In genomic region chr2:85826990-85827878, GRCh38 we compare ENCODE assay signal across 8 cellular contexts.
DNase-seq lines count a peak whose midpoint lies in the region; ATAC-seq and TF ChIP-seq lines count a peak whose summit lies in the region.

No MANE protein-coding gene starts in this region.

- H2AFZ ChIP-seq in neuronal stem cell (ENCODE audit: low read length): peak overlapping the region; percentile 88

- H3K27ac ChIP-seq in neuronal stem cell (replicated peaks; ENCODE audit: low read length) (no peak overlapping the region), subcutaneous abdominal adipose tissue (ENCODE audit: low read depth, low read length) (no peak overlapping the region)

- CTCF ChIA-PET in BJ (lab: Yijun Ruan, JAX): interaction anchor here (0.5 to 19.5 kb wide), 43 partner anchors 9 to 296 kb away, joined by 3 to 354 read pairs (median 5); partner anchors contain the start of genes ATOH8 and ST3GAL5

- H2BK120ac ChIP-seq in neuronal stem cell (ENCODE audit: low read depth, low read length): peak overlapping the region; percentile 34

- TF ChIP-seq CTCF in BJ (IDR thresholded peaks at IDR 0.05; ENCODE audit: insufficient read depth, low read depth, low read length): peak; percentile 93
- peak; percentile 76 for TF ChIP-seq CTCF in fibroblast of villous mesenchyme (IDR thresholded peaks at IDR 0.05; ENCODE audit: insufficient read depth, low read depth, low read length)

- H4K91ac ChIP-seq in neuronal stem cell (ENCODE audit: low read depth, low read length, poor library complexity): no peak overlapping the region

- H4K8ac ChIP-seq in neuronal stem cell (ENCODE audit: low read depth, low read length): no peak overlapping the region

- H3K79me1 ChIP-seq in neuronal stem cell (ENCODE audit: low read depth, low read length): no peaks in the 10 kb centered on the region

- H2BK12ac ChIP-seq in neuronal stem cell (ENCODE audit: low read length): no peak overlapping the region

- peak; percentile 91 for ATAC-seq in GM19463 (IDR thresholded peaks at IDR 0.05; ENCODE audit: unreplicated experiment)

- DNase-seq in BJ (ENCODE audit: low read depth): no peak
- DNase-seq in LHCN-M2 (ENCODE audit: low read depth): peak; percentile 54
- DNase-seq in RPMI8226: peak; percentile 79
- peak; percentile 69 for DNase-seq in activated T-helper 1 cell treated with anti-CD3 and anti-CD28 coated beads, Interleukin-2, amount 50 U/mL, for 16 hours (ENCODE audit: low read depth in 1 of 2, low spot score in 1 of 2)
- peak; percentile 60 for DNase-seq in fibroblast of villous mesenchyme (ENCODE audit: low read depth)
- peak; percentile 67 for DNase-seq in neuronal stem cell (ENCODE audit: low spot score)

- H2AK5ac ChIP-seq in neuronal stem cell (ENCODE audit: low read depth, low read length): peak overlapping the region; percentile 25

- H2BK15ac ChIP-seq in neuronal stem cell (ENCODE audit: low read length): peak overlapping the region; percentile 74

- WGBS in neuronal stem cell (ENCODE audit: extremely low coverage in 2 of 2, insufficient read length in 2 of 2, insufficient replicate concordance in 1 of 2), 2 donors: no CpG with 5 or more reads among the region's 20 CpGs

- H3K9me3 ChIP-seq in neuronal stem cell (replicated peaks in 1 of 2; ENCODE audit: control insufficient read depth in 2 of 2, insufficient read depth in 1 of 2, low read depth in 1 of 2, low read length in 2 of 2): no peaks in the 10 kb centered on the region
- no peaks in the 10 kb centered on the region for H3K9me3 ChIP-seq in subcutaneous abdominal adipose tissue (ENCODE audit: control insufficient read depth in 5 of 5, low read length in 5 of 5)

- H3K27me3 ChIP-seq in BJ (ENCODE audit: control insufficient read depth, insufficient read depth, low read length): no peaks in the 10 kb centered on the region; the same call in 1 of the 2 replicates
- no peaks in the 10 kb centered on the region for H3K27me3 ChIP-seq in neuronal stem cell (ENCODE audit: control insufficient read depth in 3 of 3, insufficient read depth in 3 of 3, low read depth in 1 of 3, low read length in 3 of 3)
- H3K27me3 ChIP-seq in subcutaneous abdominal adipose tissue (ENCODE audit: control insufficient read depth in 5 of 5, insufficient read depth in 4 of 5, low read length in 5 of 5): peaks cover 0 to 3% (median 0%) of the 10 kb centered on the region in 5 donors

- no peak overlapping the region for H3K14ac ChIP-seq in neuronal stem cell (ENCODE audit: low read length)

- no peak overlapping the region for H3K4ac ChIP-seq in neuronal stem cell (ENCODE audit: low read length)

- no peak overlapping the region for H2BK5ac ChIP-seq in neuronal stem cell (ENCODE audit: low read length)

- H3K4me3 ChIP-seq in BJ (ENCODE audit: low read depth, low read length) (no peak overlapping the region), fibroblast of villous mesenchyme (ENCODE audit: low read depth, low read length) (peak overlapping the region; percentile 24), neuronal stem cell (ENCODE audit: low read length in 2 of 2) (no peak overlapping the region), subcutaneous abdominal adipose tissue (ENCODE audit: low read depth in 1 of 5, low read length in 5 of 5) (peak overlapping the region; percentile 49 to 73 (median 53))

- H3K23ac ChIP-seq in neuronal stem cell (ENCODE audit: low read depth, low read length, poor library complexity): no peak overlapping the region

- peaks cover 0 to 6% of the 10 kb centered on the region in 2 donors for H3K4me1 ChIP-seq in neuronal stem cell (ENCODE audit: control insufficient read depth in 2 of 2, insufficient read depth in 1 of 2, low read depth in 1 of 2, low read length in 2 of 2)
- H3K4me1 ChIP-seq in subcutaneous abdominal adipose tissue (ENCODE audit: control insufficient read depth in 5 of 5, insufficient read depth in 5 of 5, low read length in 5 of 5): peaks cover 0 to 12% (median 10%) of the 10 kb centered on the region in 5 donors

- H3K18ac ChIP-seq in neuronal stem cell (ENCODE audit: low read length): no peak overlapping the region

- H3K4me2 ChIP-seq in neuronal stem cell (ENCODE audit: insufficient read depth, low read length, poor library complexity, severe bottlenecking): no peak overlapping the region

- no peaks in the 10 kb centered on the region for H3K36me3 ChIP-seq in BJ (ENCODE audit: control insufficient read depth, insufficient read depth, low read length)
- no peaks in the 10 kb centered on the region for H3K36me3 ChIP-seq in neuronal stem cell (replicated peaks in 1 of 2; ENCODE audit: control insufficient read depth in 2 of 2, insufficient read depth in 2 of 2, low read length in 2 of 2)
- no peaks in the 10 kb centered on the region for H3K36me3 ChIP-seq in subcutaneous abdominal adipose tissue (ENCODE audit: control insufficient read depth in 5 of 5, insufficient read depth in 5 of 5, low read length in 5 of 5)

- H3K9ac ChIP-seq in neuronal stem cell (ENCODE audit: low read depth, low read length, poor library complexity) (no peak overlapping the region), subcutaneous abdominal adipose tissue (ENCODE audit: low read length in 5 of 5) (peak overlapping the region in 4 of 5 donors; percentile 55 to 70 (median 66))

- POLR2A ChIA-PET in BJ (lab: Charles Lee): no interaction called here

Comparison
In these comparisons a context has a peak if more than half of its experiments do, and no peak if none do; other contexts are left out.
1. H3K4me3 ChIP-seq: peak in fibroblast of villous mesenchyme (single experiment) and subcutaneous abdominal adipose tissue (5 of 5); none in BJ (single experiment) and neuronal stem cell (0 of 2).